In genomic region chr11:26597049-26597689, GRCh38 we compare ENCODE assay signal across 13 cellular contexts. TPM values are rescaled to one million over a fixed set of nuclear protein-coding genes. Genes with fewer than 3 reads are reported as not detected.
"Had no signal": no experiment of that assay in that cellular context is flagged by ENCODE, and none has a peak within 500 bp of the region (broad histone marks: within the 10 kb centered on the region; RNA-seq: fewer than 3 reads in every experiment).

No MANE protein-coding gene starts in this region.

RNA-seq across cellular contexts. Expression of gene MUC15, which starts 25.1 kb away (rescaled TPM):
- total RNA-seq: activated CD4-positive, alpha-beta T cell treated with anti-CD3 and anti-CD28 coated beads, Interleukin-2, amount 10 ng/mL, durations not matched to agents 24 days and 14 days; activated CD8-positive, alpha-beta memory T cell treated with anti-CD3 and anti-CD28 coated beads for 36 hours; activated CD8-positive, alpha-beta T cell treated with anti-CD3 and anti-CD28 coated beads for 36 hours; activated naive CD8-positive, alpha-beta T cell treated with anti-CD3 and anti-CD28 coated beads for 36 hours; activated T-cell treated with anti-CD3 and anti-CD28 coated beads, Interleukin-2, amount 50 U/mL, for 72 hours; activated T-helper 17 cell treated with anti-CD3 and anti-CD28 coated beads, Interleukin-2, amount 50 U/mL, for 72 hours; aorta; cerebellum; LHCN-M2; Peyer's patch; Right ventricle myocardium superior; T-helper 1 cell treated with Interleukin-12 subunit alpha and Interleukin-12 subunit beta and Interleukin-4 antibody, amounts not matched to agents 30 ng/mL and 1 ng/mL, for 36 hours; T-helper 2 cell treated with Interferon-gamma antibody and Interleukin-4, amounts not matched to agents 100 ng/mL and 5 ng/mL, for 36 hours had no signal
